21 cellular contexts compared by ENCODE assay signal in the genomic region with DNA sequence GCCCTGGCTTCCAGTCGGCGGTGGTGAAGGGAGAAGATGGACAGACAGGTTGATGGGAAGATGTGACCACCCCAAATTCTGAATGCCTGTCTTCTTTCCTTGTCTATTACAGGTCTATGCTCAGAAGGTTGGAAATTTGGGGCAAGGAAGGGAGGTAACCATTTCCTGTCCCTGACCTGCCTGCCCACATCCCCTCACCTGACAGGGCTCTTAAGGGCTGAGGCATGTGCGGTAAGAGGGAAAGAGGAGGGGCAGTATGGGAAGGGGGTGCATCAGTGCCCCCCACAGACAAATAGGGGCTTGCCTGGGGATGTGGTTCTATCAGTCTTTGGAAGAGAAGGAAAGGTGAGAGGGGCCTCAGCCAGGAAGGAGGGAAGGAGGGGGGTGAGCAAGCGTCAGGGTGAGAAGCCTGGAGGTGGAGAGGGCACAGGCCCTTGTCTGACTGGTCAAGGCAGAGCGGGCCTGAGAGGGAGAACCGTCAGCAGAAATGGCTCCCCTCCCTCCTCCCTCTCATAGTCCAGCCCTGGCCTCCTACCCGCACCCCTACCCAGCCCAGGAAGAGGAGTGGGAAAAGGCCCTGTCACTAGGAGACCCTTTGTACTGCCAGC.
DNase-seq lines count a peak whose midpoint lies in the region; ATAC-seq and TF ChIP-seq lines count a peak whose summit lies in the region.
"Had no signal": no experiment of that assay in that cellular context is flagged by ENCODE, and none has a peak within 500 bp of the region (broad histone marks: within the 10 kb centered on the region; RNA-seq: fewer than 3 reads in every experiment).

No MANE protein-coding gene starts in this region.

- H3K27me3 ChIP-seq in CD4-positive, CD25-positive, alpha-beta regulatory T cell (ENCODE audit: control insufficient read depth, insufficient read depth, low read length): no peaks in the 10 kb centered on the region
- H3K27me3 ChIP-seq in CD8-positive, alpha-beta memory T cell (ENCODE audit: insufficient read depth, low read length, poor library complexity, severe bottlenecking): peaks cover 4% of the 10 kb centered on the region
- peaks cover 0 to 24% (median 10%) of the 10 kb centered on the region in 45 donors for H3K27me3 ChIP-seq in dorsolateral prefrontal cortex
- H3K27me3 ChIP-seq: SJSA1 had no signal

- no peak for ATAC-seq in CD4-positive, CD25-positive, alpha-beta regulatory T cell (ENCODE audit: low read depth in 2 of 2)
- ATAC-seq: left lobe of liver had no signal

- H3K36me3 Mint-ChIP-seq in CD4-positive, CD25-positive, alpha-beta regulatory T cell: peaks cover 3% of the 10 kb centered on the region
- no peaks in the 10 kb centered on the region for H3K36me3 Mint-ChIP-seq in CD8-positive, alpha-beta memory T cell
- H3K36me3 Mint-ChIP-seq in activated T-helper 2 cell treated with anti-CD3 and anti-CD28 coated beads, Interferon-gamma antibody, Interleukin-2, Interleukin-4, amounts not matched to agents 10 μg/mL and 5 μg/mL and 100 μg/mL, durations not matched to agents 14 hours and 24 hours and 36 hours (ENCODE audit: low read depth): no peaks in the 10 kb centered on the region
- H3K36me3 Mint-ChIP-seq in nephron (ENCODE audit: low read depth): no peaks in the 10 kb centered on the region

- H3K27ac Mint-ChIP-seq in CD4-positive, CD25-positive, alpha-beta regulatory T cell: peak overlapping the region in 2 of 3 donors; percentile 23 to 32
- peak overlapping the region; percentile 16 to 95 (median 82) for H3K27ac Mint-ChIP-seq in CD8-positive, alpha-beta memory T cell
- peak overlapping the region; percentile 9 for H3K27ac Mint-ChIP-seq in activated T-helper 2 cell treated with anti-CD3 and anti-CD28 coated beads, Interferon-gamma antibody, Interleukin-2, Interleukin-4, amounts not matched to agents 10 μg/mL and 5 μg/mL and 100 μg/mL, durations not matched to agents 14 hours and 24 hours and 36 hours
- H3K27ac Mint-ChIP-seq in nephron: peak overlapping the region in 2 of 3 experiments; percentile 25

- no peaks in the 10 kb centered on the region for H3K9me3 ChIP-seq in CD4-positive, CD25-positive, alpha-beta regulatory T cell (ENCODE audit: control insufficient read depth in 2 of 2, low read length in 2 of 2)
- H3K9me3 ChIP-seq in CD8-positive, alpha-beta memory T cell (ENCODE audit: low read length): no peaks in the 10 kb centered on the region
- H3K9me3 ChIP-seq: BE2C, esophagus muscularis mucosa, SJSA1 had no signal

- H3K9me3 Mint-ChIP-seq in CD4-positive, CD25-positive, alpha-beta regulatory T cell: peaks cover 0 to 2% (median 0%) of the 10 kb centered on the region in 7 donors
- no peaks in the 10 kb centered on the region for H3K9me3 Mint-ChIP-seq in CD8-positive, alpha-beta memory T cell
- H3K9me3 Mint-ChIP-seq in activated T-helper 2 cell treated with anti-CD3 and anti-CD28 coated beads, Interferon-gamma antibody, Interleukin-2, Interleukin-4, amounts not matched to agents 10 μg/mL and 5 μg/mL and 100 μg/mL, durations not matched to agents 14 hours and 24 hours and 36 hours: no peaks in the 10 kb centered on the region
- H3K9me3 Mint-ChIP-seq in nephron: no peaks in the 10 kb centered on the region

- H3K4me1 Mint-ChIP-seq in CD4-positive, CD25-positive, alpha-beta regulatory T cell: peaks cover 0 to 37% (median 14%) of the 10 kb centered on the region in 4 donors
- H3K4me1 Mint-ChIP-seq in CD8-positive, alpha-beta memory T cell: peaks cover 38 to 50% (median 46%) of the 10 kb centered on the region in 3 donors
- peaks cover 27% of the 10 kb centered on the region for H3K4me1 Mint-ChIP-seq in activated T-helper 2 cell treated with anti-CD3 and anti-CD28 coated beads, Interferon-gamma antibody, Interleukin-2, Interleukin-4, amounts not matched to agents 10 μg/mL and 5 μg/mL and 100 μg/mL, durations not matched to agents 14 hours and 24 hours and 36 hours (ENCODE audit: low read depth)
- H3K4me1 Mint-ChIP-seq in nephron: peaks cover 61% of the 10 kb centered on the region

- intact Hi-C loops in activated T-helper 2 cell treated with anti-CD3 and anti-CD28 coated beads, Interferon-gamma antibody, Interleukin-2, Interleukin-4, amounts not matched to agents 10 μg/mL and 5 μg/mL and 100 μg/mL, durations not matched to agents 14 hours and 24 hours and 36 hours (cut with micrococcal nuclease): no loop called here
- intact Hi-C loops in dorsolateral prefrontal cortex (cut with DNase I): no loop called here

- peaks cover 7% of the 10 kb centered on the region for H3K4me1 ChIP-seq in CD4-positive, CD25-positive, alpha-beta regulatory T cell (ENCODE audit: control insufficient read depth, insufficient read depth, low read length, poor library complexity, severe bottlenecking)
- peaks cover 39% of the 10 kb centered on the region for H3K4me1 ChIP-seq in CD8-positive, alpha-beta memory T cell (ENCODE audit: insufficient read depth, low read length)
- H3K4me1 ChIP-seq: BE2C, parathyroid adenoma had no signal

- no peak overlapping the region for H3K27ac ChIP-seq in CD4-positive, CD25-positive, alpha-beta regulatory T cell (ENCODE audit: insufficient read depth, low read length, poor library complexity, severe bottlenecking)
- peak overlapping the region; percentile 16 for H3K27ac ChIP-seq in CD8-positive, alpha-beta memory T cell (ENCODE audit: low read depth, low read length)
- no peak overlapping the region for H3K27ac ChIP-seq in dorsolateral prefrontal cortex
- H3K27ac ChIP-seq: esophagus muscularis mucosa, parathyroid adenoma, SJSA1 had no signal

- H3K27me3 Mint-ChIP-seq in CD4-positive, CD25-positive, alpha-beta regulatory T cell: peaks cover 17% of the 10 kb centered on the region
- peaks cover 9 to 26% of the 10 kb centered on the region in 2 donors for H3K27me3 Mint-ChIP-seq in CD8-positive, alpha-beta memory T cell
- H3K27me3 Mint-ChIP-seq in activated T-helper 2 cell treated with anti-CD3 and anti-CD28 coated beads, Interferon-gamma antibody, Interleukin-2, Interleukin-4, amounts not matched to agents 10 μg/mL and 5 μg/mL and 100 μg/mL, durations not matched to agents 14 hours and 24 hours and 36 hours (ENCODE audit: low read depth): peaks cover 32% of the 10 kb centered on the region
- H3K27me3 Mint-ChIP-seq in nephron (ENCODE audit: low read depth): peaks cover 37% of the 10 kb centered on the region

- no peaks in the 10 kb centered on the region for H3K36me3 ChIP-seq in CD4-positive, CD25-positive, alpha-beta regulatory T cell (ENCODE audit: control insufficient read depth, insufficient read depth, low read length)
- no peaks in the 10 kb centered on the region for H3K36me3 ChIP-seq in CD8-positive, alpha-beta memory T cell (ENCODE audit: insufficient read depth, low read length)
- H3K36me3 ChIP-seq: BE2C, esophagus muscularis mucosa, SJSA1 had no signal

- CTCF ChIA-PET in CD8-positive, alpha-beta memory T cell (lab: Charles Lee): interaction anchor here (0.9 to 2.1 kb wide), 2 partner anchors 13 to 17 kb away, joined by 3 to 8 read pairs; no protein-coding TSS in a partner anchor

- POLR2A ChIA-PET in CD8-positive, alpha-beta memory T cell (lab: Charles Lee): no interaction called here

- H3K4me3 Mint-ChIP-seq in CD4-positive, CD25-positive, alpha-beta regulatory T cell: peak overlapping the region in 2 of 4 donors; percentile 25 to 36
- peak overlapping the region; percentile 23 to 86 (median 67) for H3K4me3 Mint-ChIP-seq in CD8-positive, alpha-beta memory T cell
- H3K4me3 Mint-ChIP-seq in activated T-helper 2 cell treated with anti-CD3 and anti-CD28 coated beads, Interferon-gamma antibody, Interleukin-2, Interleukin-4, amounts not matched to agents 10 μg/mL and 5 μg/mL and 100 μg/mL, durations not matched to agents 14 hours and 24 hours and 36 hours (ENCODE audit: low read depth): no peak overlapping the region
- H3K4me3 Mint-ChIP-seq in nephron: no peak overlapping the region

- H3K4me3 ChIP-seq in CD4-positive, CD25-positive, alpha-beta regulatory T cell (ENCODE audit: low read depth, low read length): no peak overlapping the region
- H3K4me3 ChIP-seq in CD8-positive, alpha-beta memory T cell (ENCODE audit: low read length): peak overlapping the region; percentile 22
- no peak overlapping the region for H3K4me3 ChIP-seq in dorsolateral prefrontal cortex
- H3K4me3 ChIP-seq: esophagus muscularis mucosa, SJSA1 had no signal

- DNase-seq in CD4-positive, CD25-positive, alpha-beta regulatory T cell: peak in 1 of 3 donors; percentile 37
- DNase-seq in CD8-positive, alpha-beta memory T cell: peak in 1 of 5 donors; percentile 30
- DNase-seq in activated T-helper 2 cell treated with anti-CD3 and anti-CD28 coated beads, Interferon-gamma antibody, Interleukin-2, Interleukin-4, amounts not matched to agents 10 μg/mL and 5 μg/mL and 100 μg/mL, durations not matched to agents 14 hours and 24 hours and 36 hours (ENCODE audit: low spot score): no peak
- DNase-seq in dorsolateral prefrontal cortex (no peak), SIG-M5 (lab: John Stamatoyannopoulos, UW) (no peak), NCI-H2227 treated with DMSO at 0.1 percent for 48 hours (lab: John Stamatoyannopoulos, UW) (no peak)
- DNase-seq: amniotic stem cell; BE2C; DMS53; Karpas-422; NCI-H1092 treated with DMSO at 0.1 percent for 48 hours; NCI-H2081 treated with DMSO at 0.1 percent for 48 hours; NCI-H526; stimulated activated CD4-positive, alpha-beta T cell treated with anti-CD3 and anti-CD28 coated beads, Interleukin-2, amount 100 ng/mL, for 24 hours; substantia nigra; T-helper 9 cell had no signal

- no peak for TF ChIP-seq CTCF in nephron (IDR thresholded peaks at IDR 0.05; ENCODE audit: unreplicated experiment in 3 of 3)
- TF ChIP-seq CTCF in dorsolateral prefrontal cortex (IDR thresholded peaks at IDR 0.05 in 54 of 56, conservative IDR thresholded peaks at IDR 0.05 in 2 of 56; ENCODE audit: low read depth in 1 of 56, partially characterized antibody in 56 of 56): no peak

Comparison
In these comparisons a context has a peak if more than half of its experiments do, and no peak if none do; other contexts are left out.
1. H3K27ac Mint-ChIP-seq: peak in every context shown above with its lines; median percentile 82 in CD8-positive, alpha-beta memory T cell; 28 in CD4-positive, CD25-positive, alpha-beta regulatory T cell; 25 in nephron; 9 in activated T-helper 2 cell treated with anti-CD3 and anti-CD28 coated beads, Interferon-gamma antibody, Interleukin-2, Interleukin-4, amounts not matched to agents 10 μg/mL and 5 μg/mL and 100 μg/mL, durations not matched to agents 14 hours and 24 hours and 36 hours.
2. H3K4me3 Mint-ChIP-seq: peak in CD8-positive, alpha-beta memory T cell (7 of 7); none in activated T-helper 2 cell treated with anti-CD3 and anti-CD28 coated beads, Interferon-gamma antibody, Interleukin-2, Interleukin-4, amounts not matched to agents 10 μg/mL and 5 μg/mL and 100 μg/mL, durations not matched to agents 14 hours and 24 hours and 36 hours (single experiment) and nephron (0 of 3).